35 cellular contexts compared by ENCODE assay signal in the genomic region with DNA sequence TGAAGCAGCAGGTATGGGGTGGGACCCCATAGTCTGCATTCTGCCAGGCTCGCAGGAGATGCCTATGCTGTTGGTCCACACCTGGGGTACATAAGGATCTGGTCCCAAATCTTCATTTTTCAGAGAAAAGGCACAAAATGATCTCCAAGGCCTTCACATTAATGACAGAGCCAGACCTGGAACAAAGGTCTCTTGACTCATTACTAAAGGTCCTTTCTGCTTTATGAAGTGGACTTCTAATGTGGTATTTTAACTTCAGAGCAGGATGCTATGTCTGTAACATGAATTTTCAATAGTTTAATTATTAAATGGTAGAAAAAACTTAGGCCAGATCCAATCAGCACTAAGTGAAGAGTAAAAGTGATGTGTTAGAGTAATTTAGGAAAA. TPM values are rescaled to one million over a fixed set of nuclear protein-coding genes. Genes with fewer than 3 reads are reported as not detected.
"Had no signal": no experiment of that assay in that cellular context is flagged by ENCODE, and none has a peak within 500 bp of the region (broad histone marks: within the 10 kb centered on the region; RNA-seq: fewer than 3 reads in every experiment).

No MANE protein-coding gene starts in this region.

- H3K4me3 Mint-ChIP-seq: activated B cell treated with CpG ODN at 0.5 μM for 24 hours; activated CD4-positive, alpha-beta memory T cell treated with anti-CD3 and anti-CD28 coated beads for 36 hours; activated CD4-positive, alpha-beta T cell treated with anti-CD3 and anti-CD28 coated beads, Interleukin-2, amount 10 ng/mL, durations not matched to agents 24 days and 14 days; activated CD8-positive, alpha-beta memory T cell treated with anti-CD3 and anti-CD28 coated beads, Interleukin-2, amount 10 ng/mL, durations not matched to agents 7 days and 5 days; activated CD8-positive, alpha-beta T cell treated with anti-CD3 and anti-CD28 coated beads, Interleukin-2, amount 10 ng/mL, durations not matched to agents 7 days and 5 days; activated naive CD4-positive, alpha-beta T cell treated with anti-CD3 and anti-CD28 coated beads for 36 hours; activated naive CD4-positive, alpha-beta T cell treated with anti-CD3 and anti-CD28 coated beads, Interleukin-2, amount 50 U/mL, for 24 hours; activated naive CD8-positive, alpha-beta T cell treated with anti-CD3 and anti-CD28 coated beads for 36 hours; activated naive CD8-positive, alpha-beta T cell treated with anti-CD3 and anti-CD28 coated beads, Interleukin-2, amount 50 U/mL, for 24 hours; activated T-helper 1 cell treated with anti-CD3 and anti-CD28 coated beads, Interleukin-12 subunit alpha, Interleukin-12 subunit beta, Interleukin-2, Interleukin-4 antibody, amounts not matched to agents 30 ng/mL and 10 ng/mL and 1 ng/mL, durations not matched to agents 14 hours and 24 hours and 36 hours; effector memory CD8-positive, alpha-beta T cell; T-helper 17 cell; T-helper 2 cell treated with Interferon-gamma antibody and Interleukin-4, amounts not matched to agents 5 μg/mL and 100 μg/mL, for 36 hours had no signal

- H3K4me3 ChIP-seq: adrenal gland, body of pancreas, esophagus muscularis mucosa, gastrocnemius medialis had no signal

- H3K9me3 ChIP-seq: adrenal gland, body of pancreas, esophagus muscularis mucosa, gastrocnemius medialis had no signal

- H3K36me3 Mint-ChIP-seq: activated CD4-positive, alpha-beta memory T cell treated with anti-CD3 and anti-CD28 coated beads for 36 hours; activated CD8-positive, alpha-beta memory T cell treated with anti-CD3 and anti-CD28 coated beads, Interleukin-2, amount 10 ng/mL, durations not matched to agents 7 days and 5 days; activated naive CD4-positive, alpha-beta T cell treated with anti-CD3 and anti-CD28 coated beads, Interleukin-2, amount 50 U/mL, for 24 hours; activated naive CD8-positive, alpha-beta T cell treated with anti-CD3 and anti-CD28 coated beads for 36 hours had no signal

- H3K27ac ChIP-seq: adrenal gland, body of pancreas, esophagus muscularis mucosa, foreskin keratinocyte, gastrocnemius medialis, WERI-Rb-1 had no signal

- H3K27ac Mint-ChIP-seq: activated B cell treated with CpG ODN at 0.5 μM for 24 hours; activated CD4-positive, alpha-beta memory T cell treated with anti-CD3 and anti-CD28 coated beads for 36 hours; activated CD4-positive, alpha-beta T cell treated with anti-CD3 and anti-CD28 coated beads, Interleukin-2, amount 10 ng/mL, durations not matched to agents 24 days and 14 days; activated CD8-positive, alpha-beta memory T cell treated with anti-CD3 and anti-CD28 coated beads, Interleukin-2, amount 10 ng/mL, durations not matched to agents 7 days and 5 days; activated CD8-positive, alpha-beta T cell treated with anti-CD3 and anti-CD28 coated beads, Interleukin-2, amount 10 ng/mL, durations not matched to agents 7 days and 5 days; activated naive CD4-positive, alpha-beta T cell treated with anti-CD3 and anti-CD28 coated beads for 36 hours; activated naive CD4-positive, alpha-beta T cell treated with anti-CD3 and anti-CD28 coated beads, Interleukin-2, amount 50 U/mL, for 24 hours; activated naive CD8-positive, alpha-beta T cell treated with anti-CD3 and anti-CD28 coated beads for 36 hours; activated naive CD8-positive, alpha-beta T cell treated with anti-CD3 and anti-CD28 coated beads, Interleukin-2, amount 50 U/mL, for 24 hours; activated T-helper 1 cell treated with anti-CD3 and anti-CD28 coated beads, Interleukin-12 subunit alpha, Interleukin-12 subunit beta, Interleukin-2, Interleukin-4 antibody, amounts not matched to agents 30 ng/mL and 10 ng/mL and 1 ng/mL, durations not matched to agents 14 hours and 24 hours and 36 hours; activated T-helper 2 cell treated with anti-CD3 and anti-CD28 coated beads, Interferon-gamma antibody, Interleukin-2, Interleukin-4, amounts not matched to agents 10 μg/mL and 5 μg/mL and 100 μg/mL, durations not matched to agents 14 hours and 24 hours and 36 hours; effector memory CD8-positive, alpha-beta T cell; T-helper 17 cell; T-helper 2 cell treated with Interferon-gamma antibody and Interleukin-4, amounts not matched to agents 5 μg/mL and 100 μg/mL, for 36 hours had no signal

- H3K4me1 ChIP-seq: adrenal gland, esophagus muscularis mucosa, foreskin keratinocyte, gastrocnemius medialis had no signal

- H3K36me3 ChIP-seq: adrenal gland, gastrocnemius medialis, WERI-Rb-1 had no signal

- DNase-seq: activated B cell treated with CpG ODN at 0.5 μM for 24 hours; activated CD4-positive, alpha-beta memory T cell treated with anti-CD3 and anti-CD28 coated beads for 36 hours; activated CD4-positive, alpha-beta T cell treated with anti-CD3 and anti-CD28 coated beads, Interleukin-2, amount 10 ng/mL, durations not matched to agents 24 days and 14 days; activated CD8-positive, alpha-beta memory T cell treated with anti-CD3 and anti-CD28 coated beads, Interleukin-2, amount 10 ng/mL, durations not matched to agents 7 days and 5 days; activated CD8-positive, alpha-beta memory T cell treated with anti-CD3 and anti-CD28 coated beads, Interleukin-2, amount 50 U/mL, for 4 hours; activated CD8-positive, alpha-beta T cell treated with anti-CD3 and anti-CD28 coated beads, Interleukin-2, amount 10 ng/mL, durations not matched to agents 7 days and 5 days; activated effector memory CD4-positive, alpha-beta T cell treated with anti-CD3 and anti-CD28 coated beads, Interleukin-2, amount 50 U/mL, for 16 hours; activated naive CD4-positive, alpha-beta T cell treated with anti-CD3 and anti-CD28 coated beads for 36 hours; activated naive CD8-positive, alpha-beta T cell treated with anti-CD3 and anti-CD28 coated beads for 36 hours; activated naive CD8-positive, alpha-beta T cell treated with anti-CD3 and anti-CD28 coated beads, Interleukin-2, amount 50 U/mL, for 24 hours; activated T-cell treated with anti-CD3 and anti-CD28 coated beads, Interleukin-2, amount 50 U/mL, for 1 hour; activated T-cell treated with anti-CD3 and anti-CD28 coated beads, Interleukin-2, amount 50 U/mL, for 48 hours; adrenal gland; amygdala; aorta; body of pancreas; cortex of kidney; dermis blood vessel endothelial cell; effector CD4-positive, alpha-beta T cell; effector memory CD8-positive, alpha-beta T cell; erythroblast; foreskin keratinocyte; gastrocnemius medialis; T-helper 1 cell; T-helper 17 cell; T1000; WERI-Rb-1 had no signal

- H3K27me3 ChIP-seq: adrenal gland, body of pancreas, esophagus muscularis mucosa, gastrocnemius medialis had no signal

- H3K27me3 Mint-ChIP-seq: activated naive CD8-positive, alpha-beta T cell treated with anti-CD3 and anti-CD28 coated beads for 36 hours had no signal

- H3K9me3 Mint-ChIP-seq: activated B cell treated with CpG ODN at 0.5 μM for 24 hours; activated CD4-positive, alpha-beta memory T cell treated with anti-CD3 and anti-CD28 coated beads for 36 hours; activated CD4-positive, alpha-beta T cell treated with anti-CD3 and anti-CD28 coated beads, Interleukin-2, amount 10 ng/mL, durations not matched to agents 24 days and 14 days; activated naive CD4-positive, alpha-beta T cell treated with anti-CD3 and anti-CD28 coated beads for 36 hours; activated naive CD4-positive, alpha-beta T cell treated with anti-CD3 and anti-CD28 coated beads, Interleukin-2, amount 50 U/mL, for 24 hours; activated naive CD8-positive, alpha-beta T cell treated with anti-CD3 and anti-CD28 coated beads for 36 hours; activated naive CD8-positive, alpha-beta T cell treated with anti-CD3 and anti-CD28 coated beads, Interleukin-2, amount 50 U/mL, for 24 hours; activated T-helper 1 cell treated with anti-CD3 and anti-CD28 coated beads, Interleukin-12 subunit alpha, Interleukin-12 subunit beta, Interleukin-2, Interleukin-4 antibody, amounts not matched to agents 30 ng/mL and 10 ng/mL and 1 ng/mL, durations not matched to agents 14 hours and 24 hours and 36 hours; activated T-helper 2 cell treated with anti-CD3 and anti-CD28 coated beads, Interferon-gamma antibody, Interleukin-2, Interleukin-4, amounts not matched to agents 10 μg/mL and 5 μg/mL and 100 μg/mL, durations not matched to agents 14 hours and 24 hours and 36 hours; effector memory CD8-positive, alpha-beta T cell; T-helper 2 cell treated with Interferon-gamma antibody and Interleukin-4, amounts not matched to agents 5 μg/mL and 100 μg/mL, for 36 hours had no signal

- ATAC-seq: activated CD4-positive, CD25-positive, alpha-beta regulatory T cell treated with anti-CD3 and anti-CD28 coated beads, Interleukin-2, amount 50 U/mL, for 24 hours; activated CD8-positive, alpha-beta memory T cell treated with anti-CD3 and anti-CD28 coated beads, Interleukin-2, amount 10 ng/mL, durations not matched to agents 7 days and 5 days; activated CD8-positive, alpha-beta T cell treated with anti-CD3 and anti-CD28 coated beads, Interleukin-2, amount 10 ng/mL, durations not matched to agents 7 days and 5 days; activated naive CD8-positive, alpha-beta T cell treated with anti-CD3 and anti-CD28 coated beads, Interleukin-2, amount 50 U/mL, for 24 hours; effector memory CD8-positive, alpha-beta T cell; foreskin keratinocyte; gastrocnemius medialis; T-helper 17 cell had no signal

- H3K4me1 Mint-ChIP-seq: activated B cell treated with CpG ODN at 0.5 μM for 24 hours; activated CD4-positive, alpha-beta T cell treated with anti-CD3 and anti-CD28 coated beads, Interleukin-2, amount 10 ng/mL, durations not matched to agents 24 days and 14 days; activated CD8-positive, alpha-beta memory T cell treated with anti-CD3 and anti-CD28 coated beads, Interleukin-2, amount 10 ng/mL, durations not matched to agents 7 days and 5 days; activated naive CD4-positive, alpha-beta T cell treated with anti-CD3 and anti-CD28 coated beads, Interleukin-2, amount 50 U/mL, for 24 hours; activated naive CD8-positive, alpha-beta T cell treated with anti-CD3 and anti-CD28 coated beads for 36 hours; activated naive CD8-positive, alpha-beta T cell treated with anti-CD3 and anti-CD28 coated beads, Interleukin-2, amount 50 U/mL, for 24 hours; T-helper 17 cell had no signal

RNA-seq across cellular contexts. Expression of a gene that starts 38.0 kb away (rescaled TPM):
- total RNA-seq: activated B cell treated with CpG ODN at 0.5 μM for 24 hours; activated CD4-positive, alpha-beta T cell treated with anti-CD3 and anti-CD28 coated beads, Interleukin-2, amount 10 ng/mL, durations not matched to agents 24 days and 14 days; activated CD8-positive, alpha-beta T cell treated with anti-CD3 and anti-CD28 coated beads, Interleukin-2, amount 10 ng/mL, durations not matched to agents 7 days and 5 days; activated naive CD8-positive, alpha-beta T cell treated with anti-CD3 and anti-CD28 coated beads for 36 hours; activated T-helper 1 cell treated with anti-CD3 and anti-CD28 coated beads, Interleukin-12 subunit alpha, Interleukin-12 subunit beta, Interleukin-2, Interleukin-4 antibody, amounts not matched to agents 30 ng/mL and 10 ng/mL and 1 ng/mL, durations not matched to agents 14 hours and 24 hours and 36 hours had no signal
- polyA plus RNA-seq: foreskin keratinocyte had no signal

RNA-seq across cellular contexts. Expression of a gene that starts 38.1 kb away (rescaled TPM):
- total RNA-seq: activated B cell treated with CpG ODN at 0.5 μM for 24 hours; activated CD4-positive, alpha-beta memory T cell treated with anti-CD3 and anti-CD28 coated beads for 36 hours; activated CD4-positive, alpha-beta T cell treated with anti-CD3 and anti-CD28 coated beads, Interleukin-2, amount 10 ng/mL, durations not matched to agents 24 days and 14 days; activated CD8-positive, alpha-beta memory T cell treated with anti-CD3 and anti-CD28 coated beads for 36 hours; activated CD8-positive, alpha-beta memory T cell treated with anti-CD3 and anti-CD28 coated beads, Interleukin-2, amount 10 ng/mL, durations not matched to agents 7 days and 5 days; activated CD8-positive, alpha-beta T cell treated with anti-CD3 and anti-CD28 coated beads, Interleukin-2, amount 10 ng/mL, durations not matched to agents 7 days and 5 days; activated naive CD4-positive, alpha-beta T cell treated with anti-CD3 and anti-CD28 coated beads for 36 hours; activated naive CD8-positive, alpha-beta T cell treated with anti-CD3 and anti-CD28 coated beads for 36 hours; activated T-helper 1 cell treated with anti-CD3 and anti-CD28 coated beads, Interleukin-12 subunit alpha, Interleukin-12 subunit beta, Interleukin-2, Interleukin-4 antibody, amounts not matched to agents 30 ng/mL and 10 ng/mL and 1 ng/mL, durations not matched to agents 14 hours and 24 hours and 36 hours; activated T-helper 2 cell treated with anti-CD3 and anti-CD28 coated beads, Interferon-gamma antibody, Interleukin-2, Interleukin-4, amounts not matched to agents 10 μg/mL and 5 μg/mL and 100 μg/mL, durations not matched to agents 14 hours and 24 hours and 36 hours; chondrocyte; T-helper 17 cell had no signal
